8 cellular contexts compared by ENCODE assay signal in genomic region chr21:36330904-36331303, GRCh38. TPM values are rescaled to one million over a fixed set of nuclear protein-coding genes. Genes with fewer than 3 reads are reported as not detected.
DNase-seq lines count a peak whose midpoint lies in the region; ATAC-seq and TF ChIP-seq lines count a peak whose summit lies in the region.

No MANE protein-coding gene starts in this region.

- peak; percentile 69 for DNase-seq in G401 (ENCODE audit: low spot score)
- peak; percentile 32 to 40 for DNase-seq in PC-9
- peak; percentile 71 to 73 for DNase-seq in cardiac muscle cell (ENCODE audit: low read depth in 1 of 2, low spot score in 1 of 2)
- no peak for DNase-seq in retinal pigment epithelial cell (ENCODE audit: low read depth)

- H3F3A ChIP-seq in PC-9 (ENCODE audit: insufficient read depth, low read depth): peaks cover 3% of the 10 kb centered on the region; the same call in 1 of the 2 replicates

- POLR2A ChIA-PET in PC-9 (lab: Charles Lee; ENCODE audit: unreplicated experiment): interaction anchor here (0.7 kb wide), 1 partner anchor 123 kb away, joined by 6 read pairs; no protein-coding TSS in a partner anchor

- intact Hi-C loops in PC-9 (cut with micrococcal nuclease; ENCODE audit: unreplicated experiment): loop anchor here (1.0 kb wide), 3 partner anchors 122 to 190 kb away; no protein-coding TSS in a partner anchor

- H3K36me3 Mint-ChIP-seq in activated naive CD4-positive, alpha-beta T cell treated with anti-CD3 and anti-CD28 coated beads, Interleukin-2, amount 50 U/mL, for 24 hours: peaks cover 3% of the 10 kb centered on the region

- H3K27me3 ChIP-seq in PC-9 (ENCODE audit: insufficient read depth, low read depth) (no peaks in the 10 kb centered on the region), cardiac muscle cell (no peaks in the 10 kb centered on the region)

- no peaks in the 10 kb centered on the region for H3K36me3 ChIP-seq in PC-9 (ENCODE audit: low read depth)
- peaks cover 10% of the 10 kb centered on the region for H3K36me3 ChIP-seq in cardiac muscle cell

- H3K9me3 Mint-ChIP-seq in activated naive CD4-positive, alpha-beta T cell treated with anti-CD3 and anti-CD28 coated beads, Interleukin-2, amount 50 U/mL, for 24 hours: no peaks in the 10 kb centered on the region

- CTCF ChIA-PET in PC-9 (lab: Charles Lee): no interaction called here

- H4K20me1 ChIP-seq in PC-9 (ENCODE audit: insufficient read depth): peaks cover 12% of the 10 kb centered on the region; the same call in 1 of the 2 replicates

- H3K4me1 ChIP-seq in PC-9 (replicated peaks; ENCODE audit: insufficient read depth) (no peaks in the 10 kb centered on the region), cardiac muscle cell (ENCODE audit: low read depth) (peaks cover 6% of the 10 kb centered on the region)

- H3K4me2 ChIP-seq in PC-9: no peak overlapping the region

- no peak overlapping the region for H2AFZ ChIP-seq in PC-9

- in situ Hi-C loops in G401 (cut with HindIII; ENCODE audit: low sequenced_read_pairs): no loop called here

- peaks cover 68% of the 10 kb centered on the region for H3K79me2 ChIP-seq in PC-9 (ENCODE audit: low read depth)

- H3K4me3 Mint-ChIP-seq in activated naive CD4-positive, alpha-beta T cell treated with anti-CD3 and anti-CD28 coated beads, Interleukin-2, amount 50 U/mL, for 24 hours: no peak overlapping the region

- H3K9me2 ChIP-seq in PC-9 (ENCODE audit: insufficient read depth): no peaks in the 10 kb centered on the region

- H3K27ac Mint-ChIP-seq in activated naive CD4-positive, alpha-beta T cell treated with anti-CD3 and anti-CD28 coated beads, Interleukin-2, amount 50 U/mL, for 24 hours: peak overlapping the region; percentile 88

- H3K27ac ChIP-seq in PC-9: no peak overlapping the region
- no peak overlapping the region for H3K27ac ChIP-seq in cardiac muscle cell

- H3K27me3 Mint-ChIP-seq in activated naive CD4-positive, alpha-beta T cell treated with anti-CD3 and anti-CD28 coated beads, Interleukin-2, amount 50 U/mL, for 24 hours: no peaks in the 10 kb centered on the region

- TF ChIP-seq CTCF in PC-9 (conservative IDR thresholded peaks at IDR 0.05): peak; percentile 72
- TF ChIP-seq CTCF in cardiac muscle cell (IDR thresholded peaks at IDR 0.05; ENCODE audit: low read depth, low read length): peak; percentile 76
- peak; percentile 78 for TF ChIP-seq CTCF in retinal pigment epithelial cell (conservative IDR thresholded peaks at IDR 0.05; ENCODE audit: low read depth, low read length)

- peaks cover 65% of the 10 kb centered on the region for H3K4me1 Mint-ChIP-seq in activated naive CD4-positive, alpha-beta T cell treated with anti-CD3 and anti-CD28 coated beads, Interleukin-2, amount 50 U/mL, for 24 hours

- H3K9me3 ChIP-seq in PC-9 (ENCODE audit: insufficient read depth, low read depth) (no peaks in the 10 kb centered on the region), cardiac muscle cell (ENCODE audit: low read depth) (no peaks in the 10 kb centered on the region)

- peak; percentile 55 for ATAC-seq in HG03280 (IDR thresholded peaks at IDR 0.05; ENCODE audit: unreplicated experiment)
- no peak for ATAC-seq in HG02623 (IDR thresholded peaks at IDR 0.05; ENCODE audit: unreplicated experiment)
- ATAC-seq in HG03025 (IDR thresholded peaks at IDR 0.05; ENCODE audit: low FRiP score, unreplicated experiment): no peak

- H3K4me3 ChIP-seq in PC-9 (no peak overlapping the region), cardiac muscle cell (no peak overlapping the region), retinal pigment epithelial cell (ENCODE audit: low read length) (no peak overlapping the region)

- BruUV-seq in PC-9 (replicated peaks; lab: Mats Ljungman, UMichigan): no TSS peak

RNA-seq across cellular contexts. Expression of gene MORC3, which starts 10.9 kb away (rescaled TPM):
- total RNA-seq in G401 (2014; rRNA removed; shearing (Covaris generic)): 21.8 and 31.9 TPM in 2 replicates
- 15.9 and 17.5 TPM in 2 replicates for total RNA-seq in PC-9 (2021)
- total RNA-seq in cardiac muscle cell: 16.7 and 31.8 TPM in 2 replicates
- 15.6 and 25.4 TPM in 2 replicates for polyA plus RNA-seq in cardiac muscle cell

RNA-seq across cellular contexts. Expression of gene CHAF1B, which starts 54.3 kb away (rescaled TPM):
- 8.6 and 18.1 TPM in 2 replicates for total RNA-seq in G401 (2014; rRNA removed; shearing (Covaris generic))
- total RNA-seq in PC-9 (2021): 12.9 and 14.1 TPM in 2 replicates
- 2.6 and 3.1 TPM in 2 replicates for total RNA-seq in cardiac muscle cell
- 2.4 and 5.0 TPM in 2 replicates for polyA plus RNA-seq in cardiac muscle cell
